Comparison of ENCODE assay signal across 10 cellular contexts in genomic region chr5:429453-430188, GRCh38. TPM values are rescaled to one million over a fixed set of nuclear protein-coding genes. Genes with fewer than 3 reads are reported as not detected.
DNase-seq lines count a peak whose midpoint lies in the region; ATAC-seq, FAIRE-seq and TF ChIP-seq lines count a peak whose summit lies in the region.
"Had no signal": no experiment of that assay in that cellular context is flagged by ENCODE, and none has a peak within 500 bp of the region (broad histone marks: within the 10 kb centered on the region; RNA-seq: fewer than 3 reads in every experiment).

No MANE protein-coding gene starts in this region.

- H4K8ac ChIP-seq in mesenchymal stem cell (ENCODE audit: low read length): no peak overlapping the region

- no peak for TF ChIP-seq EP300 in K562 (IDR thresholded peaks at IDR 0.05; ENCODE audit: low read length)

- H2BK12ac ChIP-seq in mesenchymal stem cell (ENCODE audit: low read length in 2 of 2): peak overlapping the region in 1 of 2 experiments; percentile 22

- CTCF ChIA-PET in K562 (lab: Yijun Ruan, JAX; ENCODE audit: low intra/inter-chr PET ratio): no interaction called here

- H3K9me1 ChIP-seq in K562 (ENCODE audit: control insufficient read depth, insufficient read depth, low read length): no peaks in the 10 kb centered on the region

- DNase-seq in Right ventricle myocardium superior (peak; percentile 59), right atrium auricular region (ENCODE audit: low spot score) (no peak), K562 (ENCODE audit: extremely low read depth in 1 of 4, low spot score in 3 of 4) (peak in 1 of 4 experiments; percentile 15), mesenchymal stem cell (no peak), aorta (peak; percentile 49 to 69), activated gamma-delta T cell treated with Interleukin-2 at 50 U/mL for 16 hours (no peak), NCI-H2107 treated with DMSO at 0.1 percent for 48 hours (lab: John Stamatoyannopoulos, UW; ENCODE audit: unreplicated experiment) (no peak)
- DNase-seq: retina had no signal

- POLR2A ChIA-PET in K562 (lab: Yijun Ruan, JAX): interaction anchor here (0.5 to 1.3 kb wide), 3 partner anchors 10 to 46 kb away, joined by 3 to 4 read pairs (median 3); no protein-coding TSS in a partner anchor

- no peak for TF ChIP-seq RAD21 in K562 (CRISPR knock-in tag; conservative IDR thresholded peaks at IDR 0.05 in 1 of 2, IDR thresholded peaks at IDR 0.05 in 1 of 2)

- no peak for FAIRE-seq in K562 (lab: Jason Lieb, UNC)
- FAIRE-seq: islet of Langerhans had no signal

- H3K4me1 ChIP-seq in right atrium auricular region: peaks cover 0 to 7% of the 10 kb centered on the region in 2 donors
- peaks cover 0 to 50% of the 10 kb centered on the region in 2 experiments; a peak in 2 of 5 replicates for H3K4me1 ChIP-seq in K562 (replicated peaks in 1 of 2; ENCODE audit: control insufficient read depth in 2 of 2, insufficient read depth in 2 of 2, low read length in 2 of 2)
- H3K4me1 ChIP-seq in mesenchymal stem cell (ENCODE audit: control insufficient read depth, insufficient read depth, low read depth, low read length): peaks cover 40% of the 10 kb centered on the region
- no peaks in the 10 kb centered on the region for H3K4me1 ChIP-seq in aorta (ENCODE audit: control insufficient read depth in 1 of 2, insufficient read depth in 2 of 2, low read length in 2 of 2)

- no peak overlapping the region for H2BK120ac ChIP-seq in mesenchymal stem cell (ENCODE audit: low read depth, low read length)

- H3K27ac ChIP-seq in right atrium auricular region (no peak overlapping the region), K562 (ENCODE audit: extremely low read depth, low read depth, low read length) (no peak overlapping the region), mesenchymal stem cell (ENCODE audit: low read length, poor library complexity, severe bottlenecking) (peak overlapping the region; percentile 10), aorta (ENCODE audit: low read depth in 1 of 2, low read length in 2 of 2) (no peak overlapping the region)

- TF ChIP-seq CTCF in right atrium auricular region (IDR thresholded peaks at IDR 0.05) (no peak), K562 (IDR thresholded peaks at IDR 0.05 in 2 of 3, conservative IDR thresholded peaks at IDR 0.05 in 1 of 3; ENCODE audit: insufficient read depth in 2 of 3, low read depth in 1 of 3, low read length in 3 of 3) (no peak)

- no peak overlapping the region for H3K4ac ChIP-seq in mesenchymal stem cell (ENCODE audit: low read depth in 1 of 2, low read length in 2 of 2)

- H3K79me1 ChIP-seq in mesenchymal stem cell (replicated peaks; ENCODE audit: low read length, poor library complexity, severe bottlenecking): no peaks in the 10 kb centered on the region

- H3K9ac ChIP-seq in K562 (ENCODE audit: insufficient read depth in 1 of 2, low read depth in 2 of 2, low read length in 2 of 2): peak overlapping the region in 1 of 2 experiments; percentile 30; a peak in 1 of 4 replicates
- H3K9ac ChIP-seq in mesenchymal stem cell (ENCODE audit: low read length): peak overlapping the region; percentile 33

- ATAC-seq in Right ventricle myocardium superior (ENCODE audit: poor library complexity) (peak; percentile 35), K562 (peak; percentile 19; the same call in 2 of the 3 replicates), aorta (ENCODE audit: low FRiP score) (peak; percentile 30), GM18498 (IDR thresholded peaks at IDR 0.05; ENCODE audit: unreplicated experiment) (no peak)

- no peak overlapping the region for H2AK5ac ChIP-seq in mesenchymal stem cell (ENCODE audit: low read length, severe bottlenecking)

- no peak for TF ChIP-seq POLR2A in K562 (conservative IDR thresholded peaks at IDR 0.05)

- H3K27me3 ChIP-seq in right atrium auricular region (no peaks in the 10 kb centered on the region), K562 (ENCODE audit: control insufficient read depth in 2 of 2, insufficient read depth in 2 of 2, low read length in 2 of 2) (peaks cover 26 to 69% of the 10 kb centered on the region in 2 experiments), mesenchymal stem cell (ENCODE audit: control insufficient read depth in 1 of 2, insufficient read depth in 1 of 2, low read length in 2 of 2) (no peaks in the 10 kb centered on the region), aorta (ENCODE audit: control insufficient read depth in 1 of 2, insufficient read depth in 2 of 2, low read length in 1 of 2) (no peaks in the 10 kb centered on the region)

- in situ Hi-C loops in K562 (cut with MboI): loop anchor here (5.0 kb wide), 1 partner anchor 117 kb away; no protein-coding TSS in a partner anchor

- H3K36me3 ChIP-seq in right atrium auricular region (no peaks in the 10 kb centered on the region), K562 (ENCODE audit: control insufficient read depth, insufficient read depth, low read length) (no peaks in the 10 kb centered on the region), mesenchymal stem cell (ENCODE audit: control insufficient read depth in 1 of 2, insufficient read depth in 2 of 2, low read depth in 1 of 2, low read length in 2 of 2) (peaks cover 6 to 52% of the 10 kb centered on the region in 2 experiments), aorta (ENCODE audit: control insufficient read depth in 1 of 2, insufficient read depth in 2 of 2, low read length in 1 of 2) (no peaks in the 10 kb centered on the region)

- H3K14ac ChIP-seq in mesenchymal stem cell (ENCODE audit: low read length in 2 of 2): no peak overlapping the region

- H3K9me3 ChIP-seq in right atrium auricular region (no peaks in the 10 kb centered on the region), K562 (replicated peaks; ENCODE audit: control insufficient read depth, insufficient read depth, low read depth, low read length) (no peaks in the 10 kb centered on the region), mesenchymal stem cell (ENCODE audit: control insufficient read depth, low read length) (no peaks in the 10 kb centered on the region), aorta (ENCODE audit: control insufficient read depth, low read length) (no peaks in the 10 kb centered on the region)

- no peak overlapping the region for H3K23ac ChIP-seq in mesenchymal stem cell (ENCODE audit: low read length in 2 of 2)

- H3K4me2 ChIP-seq in K562 (ENCODE audit: insufficient read depth, low read length): no peak overlapping the region
- peak overlapping the region; percentile 24 for H3K4me2 ChIP-seq in mesenchymal stem cell (ENCODE audit: low read length, poor library complexity, severe bottlenecking)

- H2BK15ac ChIP-seq in mesenchymal stem cell (ENCODE audit: low read depth, poor library complexity, severe bottlenecking): no peak overlapping the region

- no peak overlapping the region for H2BK5ac ChIP-seq in mesenchymal stem cell (ENCODE audit: low read depth, low read length, poor library complexity, severe bottlenecking)

- H2AFZ ChIP-seq in K562 (ENCODE audit: low read depth, low read length) (no peak overlapping the region), mesenchymal stem cell (ENCODE audit: low read depth, low read length) (no peak overlapping the region)

- no peak overlapping the region for H4K91ac ChIP-seq in mesenchymal stem cell (ENCODE audit: low read length)

- H3K4me3 ChIP-seq in right atrium auricular region: no peak overlapping the region
- no peak overlapping the region for H3K4me3 ChIP-seq in K562
- peak overlapping the region in 1 of 2 experiments; percentile 35 for H3K4me3 ChIP-seq in mesenchymal stem cell (ENCODE audit: insufficient read depth in 1 of 2, low read depth in 1 of 2, low read length in 2 of 2)
- H3K4me3 ChIP-seq in aorta (ENCODE audit: low read length in 2 of 2): no peak overlapping the region

- 28% methylated on average over 28 of the region's 35 CpGs for WGBS in K562 (ENCODE audit: insufficient coverage, low coverage, missing lambda C conversion rate)
- 81% methylated on average over 35 of the region's 35 CpGs for WGBS in mesenchymal stem cell
- 66 to 68% methylated on average over 34 to 35 of the region's 35 CpGs for WGBS in aorta, 2 donors

- intact Hi-C loops in Right ventricle myocardium superior (cut with DNase I): loop anchor here (10.0 kb wide), 1 partner anchor 115 kb away; no protein-coding TSS in a partner anchor
- intact Hi-C loops in K562 (cut with micrococcal nuclease): no loop called here
- intact Hi-C loops in aorta (cut with DNase I): no loop called here

- H3K18ac ChIP-seq in mesenchymal stem cell (ENCODE audit: low read depth in 1 of 2, low read length in 2 of 2): peak overlapping the region in 1 of 2 experiments; percentile 61

- no TSS peak for BruUV-seq in K562 (replicated peaks; lab: Mats Ljungman, UMichigan)

- no peaks in the 10 kb centered on the region for H3K79me2 ChIP-seq in K562 (ENCODE audit: control insufficient read depth, insufficient read depth, low read length)

- no peaks in the 10 kb centered on the region; the same call in 1 of the 2 replicates for H4K20me1 ChIP-seq in K562 (replicated peaks; ENCODE audit: control insufficient read depth, insufficient read depth, low read length)

TF ChIP-seq in K562, 482 proteins besides CTCF, POLR2A, EP300 and RAD21 (continues in another document):
- no peak for TF ChIP-seq ZNF431 (CRISPR knock-in tag; IDR thresholded peaks at IDR 0.05)
- TF ChIP-seq ZNF584 (CRISPR knock-in tag; IDR thresholded peaks at IDR 0.05; ENCODE audit: low read depth): no peak
- no peak for TF ChIP-seq POLR2B (IDR thresholded peaks at IDR 0.05; ENCODE audit: low read depth, partially characterized antibody)

RNA-seq across cellular contexts. Expression of gene EXOC3, which starts 13.4 kb away (rescaled TPM):
- total RNA-seq in Right ventricle myocardium superior (46.4 TPM), right atrium auricular region (10 to 100 TPM; 34.7 to 40.7 TPM), K562 (2014; rRNA removed) (22.4 and 27.5 TPM in 2 replicates), K562 (2014; rRNA removed; fragmentation: Illumina TruSeq; extraction: Trizol) (13.9 and 16.5 TPM in 2 replicates), K562 (2015; rRNA removed; fragmentation: Illumina TruSeq; extraction: Trizol) (22.4 and 22.9 TPM in 2 replicates), K562 (2021) (41.0 and 41.9 TPM in 2 replicates), aorta (10 to 100 TPM; 54.6 to 65.2 TPM)
- total RNA-seq in K562 (2011; cell fraction: chromatin; rRNA removed; ENCODE audit: low replicate concordance): 103 and 177 TPM in 2 replicates
- total RNA-seq in K562 (2011; cell fraction: nucleolus; rRNA removed): 66.8 and 69.0 TPM in 2 replicates
- 75.2 and 79.0 TPM in 2 replicates for total RNA-seq in K562 (2011; cell fraction: nucleoplasm; rRNA removed)
- polyA plus RNA-seq in K562 (2011; rRNA removed) (15.5 and 18.8 TPM in 2 replicates), K562 (2014; fragmentation: Illumina TruSeq; extraction: Trizol) (22.9 and 25.8 TPM in 2 replicates), K562 (2014; fragmentation: Nextera tagmentation; extraction: Ambion mirVana) (1 to 10 TPM; 1.4 to 3.7 TPM), K562 (2014; rRNA removed) (25.6 and 26.4 TPM in 2 replicates), aorta (10 to 100 TPM; 31.3 to 88.9 TPM)
- polyA plus RNA-seq in K562 (2011; cell fraction: cytosol; rRNA removed): 12.0 and 15.7 TPM in 2 replicates
- 37.6 and 54.4 TPM in 2 replicates for polyA plus RNA-seq in K562 (2011; cell fraction: nucleus; rRNA removed)
- 34.5 and 78.0 TPM in 2 replicates for polyA plus RNA-seq in K562 (2012)
- polyA minus RNA-seq in K562 (2011; rRNA and poly(A)+ RNA removed): 13.4 and 17.1 TPM in 2 replicates
- 14.6 and 14.7 TPM in 2 replicates for polyA minus RNA-seq in K562 (2011; cell fraction: cytosol; rRNA and poly(A)+ RNA removed)
- polyA minus RNA-seq in K562 (2011; cell fraction: nucleus; rRNA and poly(A)+ RNA removed): 18.3 and 25.2 TPM in 2 replicates
- polyA plus RNA-seq in mesenchymal stem cell (2013, experiment 1 of 2): 24.3 TPM
- polyA plus RNA-seq in mesenchymal stem cell (2013, experiment 2 of 2): 23.1 TPM

Comparison
In these comparisons a context has a peak if more than half of its experiments do, and no peak if none do; other contexts are left out.
1. DNase-seq: peak in Right ventricle myocardium superior (single experiment) and aorta (2 of 2); none in right atrium auricular region (single experiment), mesenchymal stem cell (single experiment), activated gamma-delta T cell treated with Interleukin-2 at 50 U/mL for 16 hours (single experiment) and NCI-H2107 treated with DMSO at 0.1 percent for 48 hours (single experiment).